In genomic region chr12:20549115-20549719, GRCh38 we compare ENCODE assay signal across 10 cellular contexts.
DNase-seq lines count a peak whose midpoint lies in the region; ATAC-seq, FAIRE-seq and TF ChIP-seq lines count a peak whose summit lies in the region.
"Had no signal": no experiment of that assay in that cellular context is flagged by ENCODE, and none has a peak within 500 bp of the region (broad histone marks: within the 10 kb centered on the region; RNA-seq: fewer than 3 reads in every experiment).

No MANE protein-coding gene starts in this region.

- intact Hi-C loops in HCT116 (cut with micrococcal nuclease), result loop anchor here (2.0 kb wide), 1 partner anchor 84 kb away; no protein-coding TSS in a partner anchor

- FAIRE-seq in A204.1 (lab: Jason Lieb, UNC), result peak; percentile 78

- peak; percentile 43 to 78 (median 71); a peak in 5 of 6 replicates for TF ChIP-seq CTCF in HCT116 (IDR thresholded peaks at IDR 0.05 in 2 of 3, conservative IDR thresholded peaks at IDR 0.05 in 1 of 3; ENCODE audit: borderline replicate concordance in 1 of 3, insufficient read depth in 1 of 3, low read depth in 2 of 3, low read length in 2 of 3)
- peak; percentile 72 for TF ChIP-seq CTCF in astrocyte of the cerebellum (IDR thresholded peaks at IDR 0.05; ENCODE audit: low read depth, low read length, missing control alignments)
- TF ChIP-seq CTCF in GM10266 (IDR thresholded peaks at IDR 0.05; ENCODE audit: control insufficient read depth, insufficient read depth, low read depth, missing control alignments), result no peak

- POLR2A ChIA-PET in HCT116 (lab: Charles Lee), result no interaction called here

- no peaks in the 10 kb centered on the region for H3K36me3 ChIP-seq in HCT116 (ENCODE audit: control insufficient read depth in 1 of 2, insufficient read depth in 2 of 2, low read length in 2 of 2)

- H3K4me1 Mint-ChIP-seq in T-helper 17 cell, result no peaks in the 10 kb centered on the region
- H3K4me1 Mint-ChIP-seq in effector memory CD8-positive, alpha-beta T cell (ENCODE audit: low read depth in 2 of 2), result no peaks in the 10 kb centered on the region
- H3K4me1 Mint-ChIP-seq: activated CD8-positive, alpha-beta memory T cell treated with anti-CD3 and anti-CD28 coated beads, Interleukin-2, amount 10 ng/mL, durations not matched to agents 7 days and 5 days had no signal

- peaks cover 5% of the 10 kb centered on the region for H3K27me3 Mint-ChIP-seq in T-helper 17 cell
- H3K27me3 Mint-ChIP-seq in effector memory CD8-positive, alpha-beta T cell, result no peaks in the 10 kb centered on the region
- H3K27me3 Mint-ChIP-seq: activated CD8-positive, alpha-beta memory T cell treated with anti-CD3 and anti-CD28 coated beads, Interleukin-2, amount 10 ng/mL, durations not matched to agents 7 days and 5 days had no signal

- H3K27ac ChIP-seq in HCT116 (ENCODE audit: low read depth, low read length), result no peak overlapping the region
- H3K27ac ChIP-seq: skin epidermis had no signal

- peak overlapping the region; percentile 34 for H2AFZ ChIP-seq in HCT116 (ENCODE audit: low read depth, low read length, poor library complexity, severe bottlenecking)

- no TSS peak for BruUV-seq in HCT116 (replicated peaks; lab: Mats Ljungman, UMichigan)

- TF ChIP-seq POLR2A in HCT116 (IDR thresholded peaks at IDR 0.05; ENCODE audit: borderline replicate concordance, extremely low read depth, insufficient read depth, insufficient read length), result no peak

- H3K9me3 ChIP-seq in HCT116 (ENCODE audit: control insufficient read depth in 1 of 2, insufficient read depth in 1 of 2, low read depth in 1 of 2, low read length in 2 of 2) (no peaks in the 10 kb centered on the region), T-helper 17 cell (ENCODE audit: control insufficient read depth, low read length, poor library complexity, severe bottlenecking) (no peaks in the 10 kb centered on the region)

- in situ Hi-C loops in astrocyte of the cerebellum (cut with HindIII; ENCODE audit: low sequenced_read_pairs), result no loop called here

- DNase-seq in HCT116 (ENCODE audit: low read depth, low spot score) (peak; percentile 34), astrocyte of the cerebellum (ENCODE audit: low read depth) (peak; percentile 8), iris pigment epithelial cell (ENCODE audit: low read depth) (peak; percentile 84), T-helper 17 cell (no peak), GM10266 (ENCODE audit: extremely low spot score) (no peak)
- DNase-seq in effector memory CD8-positive, alpha-beta T cell, result no peak
- DNase-seq: activated CD8-positive, alpha-beta memory T cell treated with anti-CD3 and anti-CD28 coated beads, Interleukin-2, amount 10 ng/mL, durations not matched to agents 7 days and 5 days had no signal

- RAD21 ChIA-PET in HCT116 (lab: Charles Lee; ENCODE audit: low non-redundant PET in 1 of 2, low total read pairs in 2 of 2, uncharacterized antibody in 2 of 2, unreplicated experiment in 2 of 2), result no interaction called here

- H3K36me3 Mint-ChIP-seq in T-helper 17 cell (ENCODE audit: low read depth), result no peaks in the 10 kb centered on the region
- no peaks in the 10 kb centered on the region for H3K36me3 Mint-ChIP-seq in effector memory CD8-positive, alpha-beta T cell (ENCODE audit: insufficient read depth)
- H3K36me3 Mint-ChIP-seq: activated CD8-positive, alpha-beta memory T cell treated with anti-CD3 and anti-CD28 coated beads, Interleukin-2, amount 10 ng/mL, durations not matched to agents 7 days and 5 days had no signal

- H4K20me1 ChIP-seq in HCT116 (ENCODE audit: insufficient read depth), result no peaks in the 10 kb centered on the region

- H3K4me3 ChIP-seq in HCT116 (replicated peaks in 1 of 2; ENCODE audit: low read depth in 1 of 2, low read length in 2 of 2) (no peak overlapping the region), astrocyte of the cerebellum (ENCODE audit: low read depth, low read length) (no peak overlapping the region)
- H3K4me3 ChIP-seq: skin epidermis had no signal

- ATAC-seq in HCT116 (peak; percentile 98), T-helper 17 cell (no peak), HG03135 (IDR thresholded peaks at IDR 0.05; ENCODE audit: unreplicated experiment) (no peak)
- ATAC-seq in effector memory CD8-positive, alpha-beta T cell (replicated peaks), result no peak
- ATAC-seq: activated CD8-positive, alpha-beta memory T cell treated with anti-CD3 and anti-CD28 coated beads, Interleukin-2, amount 10 ng/mL, durations not matched to agents 7 days and 5 days had no signal

- no peak overlapping the region for H3K27ac Mint-ChIP-seq in T-helper 17 cell
- no peak overlapping the region for H3K27ac Mint-ChIP-seq in effector memory CD8-positive, alpha-beta T cell
- H3K27ac Mint-ChIP-seq: activated CD8-positive, alpha-beta memory T cell treated with anti-CD3 and anti-CD28 coated beads, Interleukin-2, amount 10 ng/mL, durations not matched to agents 7 days and 5 days had no signal

- no peaks in the 10 kb centered on the region for H3K79me2 ChIP-seq in HCT116 (ENCODE audit: insufficient read depth, low read length)

- no peak overlapping the region for H3K9ac ChIP-seq in HCT116 (ENCODE audit: low read length)

- H3K9me2 ChIP-seq in HCT116 (ENCODE audit: insufficient read depth), result no peaks in the 10 kb centered on the region

- CTCF ChIA-PET in HCT116 (lab: Charles Lee), result interaction anchor here (0.6 to 2.3 kb wide), 21 partner anchors 9 to 641 kb away, joined by 3 to 13 read pairs (median 3); no protein-coding TSS in a partner anchor

- no peaks in the 10 kb centered on the region for H3K4me1 ChIP-seq in HCT116 (ENCODE audit: control insufficient read depth in 1 of 2, insufficient read depth in 2 of 2, low read length in 2 of 2)

- no peak overlapping the region for H3K4me3 Mint-ChIP-seq in T-helper 17 cell
- H3K4me3 Mint-ChIP-seq in effector memory CD8-positive, alpha-beta T cell, result no peak overlapping the region
- H3K4me3 Mint-ChIP-seq: activated CD8-positive, alpha-beta memory T cell treated with anti-CD3 and anti-CD28 coated beads, Interleukin-2, amount 10 ng/mL, durations not matched to agents 7 days and 5 days had no signal

- no peak overlapping the region for H3K4me2 ChIP-seq in HCT116 (ENCODE audit: low read length)

- H3K27me3 ChIP-seq in HCT116 (ENCODE audit: insufficient read depth, low read length), result no peaks in the 10 kb centered on the region

- TF ChIP-seq RAD21 in HCT116 (IDR thresholded peaks at IDR 0.05; ENCODE audit: low read depth), result peak; percentile 59

- H3K9me3 Mint-ChIP-seq in effector memory CD8-positive, alpha-beta T cell, result no peaks in the 10 kb centered on the region

TF ChIP-seq in HCT116, 20 proteins besides CTCF, POLR2A, EP300 and RAD21:
- TF ChIP-seq CEBPB (IDR thresholded peaks at IDR 0.05; ENCODE audit: low read depth) (no peak), CBX3 (IDR thresholded peaks at IDR 0.05; ENCODE audit: low read depth) (0 out of 2 replicates have a peak, but pooled peaks have one; percentile 14), FOSL1 (IDR thresholded peaks at IDR 0.05; ENCODE audit: low read depth) (no peak)

Comparison
In these comparisons a context has a peak if more than half of its experiments do, and no peak if none do; other contexts are left out.
1. DNase-seq: peak in HCT116 (single experiment), astrocyte of the cerebellum (single experiment) and iris pigment epithelial cell (single experiment); none in T-helper 17 cell (0 of 3), GM10266 (single experiment) and effector memory CD8-positive, alpha-beta T cell (0 of 3).